ENCODE assay signal across 25 cellular contexts in the genomic region with DNA sequence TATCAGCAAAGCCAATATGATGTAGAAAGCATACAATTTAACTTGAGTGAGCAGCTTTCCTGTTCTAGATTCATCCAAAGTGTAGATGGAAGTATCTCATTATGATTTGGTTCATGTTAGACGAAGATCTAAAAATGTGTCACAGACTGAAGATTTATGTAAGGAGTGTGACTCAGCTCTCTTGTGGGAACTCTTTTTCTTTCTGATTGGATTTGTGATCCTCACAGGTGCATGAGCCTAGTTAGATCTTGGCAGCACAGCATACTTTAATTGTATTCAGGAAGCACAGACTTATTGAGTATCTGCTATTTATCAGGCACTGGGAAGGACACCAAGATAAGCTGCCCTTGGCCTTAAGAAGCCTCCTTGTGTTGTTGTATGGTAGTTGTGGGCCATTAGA.
A peak's percentile ranks its signal among the peaks of the same experiment; 100 is the strongest.
DNase-seq lines count a peak whose midpoint lies in the region; ATAC-seq and TF ChIP-seq lines count a peak whose summit lies in the region.
"Had no signal": no experiment of that assay in that cellular context is flagged by ENCODE, and none has a peak within 500 bp of the region (broad histone marks: within the 10 kb centered on the region; RNA-seq: fewer than 3 reads in every experiment).

No MANE protein-coding gene starts in this region.

- no peaks in the 10 kb centered on the region for H3K27me3 ChIP-seq in body of pancreas
- H3K27me3 ChIP-seq: uterus had no signal

- intact Hi-C loops in body of pancreas (cut with DNase I), result no loop called here

- no peak for TF ChIP-seq POLR2A in body of pancreas (IDR thresholded peaks at IDR 0.05)

- H3K4me3 ChIP-seq in body of pancreas, result no peak overlapping the region
- H3K4me3 ChIP-seq: heart right ventricle, smooth muscle cell, uterus had no signal

- WGBS in body of pancreas, 2 donors, result 33 to 39% methylated on average over 1 of the region's 1 CpG

- DNase-seq in ELR (ENCODE audit: low read depth) (peak; percentile 77), NCI-H82 treated with DMSO at 0.1 percent for 48 hours (lab: John Stamatoyannopoulos, UW; ENCODE audit: unreplicated experiment) (peak; percentile 38), dermis blood vessel endothelial cell (peak; percentile 69), renal cortical epithelial cell (ENCODE audit: low read depth) (peak; percentile 14), NCI-H345 (lab: John Stamatoyannopoulos, UW) (no peak), body of pancreas (no peak)
- DNase-seq: aorta; Calu3; cerebellar nuclear complex; foreskin fibroblast; heart right ventricle; KBM-7; naive B cell; NCI-H2171; NCI-H526; stimulated activated CD4-positive, alpha-beta T cell treated with anti-CD3 and anti-CD28 coated beads, Interleukin-2, amount 100 ng/mL, for 24 hours; substantia nigra; T1000; uterus had no signal

- ATAC-seq in HG03460 (IDR thresholded peaks at IDR 0.05; ENCODE audit: unreplicated experiment), result no peak
- ATAC-seq in body of pancreas, result no peak
- ATAC-seq: heart right ventricle, left lobe of liver, WTC11 had no signal

- no peaks in the 10 kb centered on the region for H3K9me3 ChIP-seq in body of pancreas
- H3K9me3 ChIP-seq: heart right ventricle, uterus had no signal

- H3K27ac ChIP-seq in body of pancreas, result no peak overlapping the region
- H3K27ac ChIP-seq: C4-2B, epithelial cell of prostate, heart right ventricle, uterus had no signal

- no peaks in the 10 kb centered on the region for H3K4me1 ChIP-seq in body of pancreas
- H3K4me1 ChIP-seq: heart right ventricle, uterus had no signal

- H3K36me3 ChIP-seq in body of pancreas (replicated peaks in 1 of 2; ENCODE audit: insufficient read depth in 1 of 2, low read depth in 2 of 2), result no peaks in the 10 kb centered on the region
- H3K36me3 ChIP-seq: heart right ventricle, uterus had no signal

- no peak for TF ChIP-seq CTCF in body of pancreas (IDR thresholded peaks at IDR 0.05)

Comparison
In these comparisons a context has a peak if more than half of its experiments do, and no peak if none do; other contexts are left out.
1. DNase-seq: peak in ELR (single experiment), NCI-H82 treated with DMSO at 0.1 percent for 48 hours (single experiment), dermis blood vessel endothelial cell (single experiment) and renal cortical epithelial cell (single experiment); none in NCI-H345 (single experiment) and body of pancreas (0 of 4).